In genomic region chr22:23180301-23180892, GRCh38 we compare ENCODE assay signal across 8 cellular contexts. TPM values are rescaled to one million over a fixed set of nuclear protein-coding genes. Genes with fewer than 3 reads are reported as not detected.
DNase-seq lines count a peak whose midpoint lies in the region; ATAC-seq and TF ChIP-seq lines count a peak whose summit lies in the region.

TSS of gene BCR (plus strand) at chr22:23180509. CDS start at chr22:23180961, 452 bp downstream.

- DNase-seq in DMS79 treated with DMSO at 0.1 percent for 48 hours (lab: John Stamatoyannopoulos, UW) (peak; percentile 3), DMS79 (lab: John Stamatoyannopoulos, UW) (no peak), M059J (ENCODE audit: low read depth) (peak; percentile 44), cardiac fibroblast (ENCODE audit: low read depth in 2 of 2) (peak; percentile 67 to 76), sciatic nerve (ENCODE audit: low spot score) (peak; percentile 84), T1000 (lab: John Stamatoyannopoulos, UW) (no peak)

- TF ChIP-seq CTCF in VCaP (conservative IDR thresholded peaks at IDR 0.05) (no peak), cardiac fibroblast (IDR thresholded peaks at IDR 0.05; ENCODE audit: low read depth, low read length) (no peak)

- H3K27ac ChIP-seq in VCaP = peak within 1 kb of the TSS; percentile 83

- H3K4me3 ChIP-seq in cardiac fibroblast (replicated peaks in 1 of 2; ENCODE audit: low read depth in 2 of 2, low read length in 2 of 2) (peak within 1 kb of the TSS; percentile 77 to 84), iPS-18c (ENCODE audit: insufficient read depth, low read depth, low read length) (peak within 1 kb of the TSS; percentile 69)

- ATAC-seq in sciatic nerve = peak; percentile 87

- peaks cover 2% of the 10 kb centered on the region for H3K9me3 ChIP-seq in iPS-18c (ENCODE audit: control insufficient read depth, insufficient read depth, low read length)

- intact Hi-C loops in sciatic nerve (cut with DNase I) = loop anchor here (5.0 kb wide), 1 partner anchor 92 kb away; no protein-coding TSS in a partner anchor

RNA-seq across cellular contexts. Expression of gene BCR, which starts in this region (rescaled TPM):
- 6.4 and 13.9 TPM in 2 replicates for total RNA-seq in M059J (2014; rRNA removed; shearing (Covaris generic))
- total RNA-seq in sciatic nerve = 101 TPM

Comparison
In these comparisons a context has a peak if more than half of its experiments do, and no peak if none do; other contexts are left out.
1. DNase-seq: peak in DMS79 treated with DMSO at 0.1 percent for 48 hours (single experiment), M059J (single experiment), cardiac fibroblast (2 of 2) and sciatic nerve (single experiment); none in DMS79 (single experiment) and T1000 (single experiment).